In the genomic region with DNA sequence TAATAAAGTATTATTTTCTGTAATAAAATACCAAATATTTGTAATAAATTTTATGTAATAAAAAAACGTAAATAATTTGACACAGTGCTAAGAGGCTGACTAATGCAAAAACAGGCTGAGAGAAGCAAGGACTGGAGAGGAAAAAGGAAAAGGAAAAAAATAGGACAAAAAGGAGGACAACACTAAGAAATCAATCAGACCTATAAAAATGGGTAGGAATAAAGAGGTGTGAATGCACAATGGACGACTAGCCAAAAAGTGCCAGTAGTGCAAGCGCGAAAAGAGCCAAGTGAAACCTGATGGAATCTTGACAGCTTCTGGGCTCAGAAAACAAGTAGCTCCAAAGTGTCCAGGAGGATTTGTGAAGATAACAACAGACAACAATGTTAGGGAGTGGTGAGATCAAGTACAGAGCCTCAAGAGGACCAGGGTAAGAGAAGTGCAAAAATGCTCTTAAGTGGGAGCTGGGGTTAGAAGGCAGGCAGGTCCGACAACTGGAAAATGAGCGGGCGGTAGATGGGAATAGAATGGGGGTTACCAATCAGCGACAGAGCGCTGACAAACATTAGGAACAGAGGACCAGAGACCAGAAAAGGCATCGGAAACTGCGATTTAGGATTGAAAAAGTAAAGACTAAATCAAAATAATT, we compare ENCODE assay signal across 8 cellular contexts. TPM values are rescaled to one million over a fixed set of nuclear protein-coding genes. Genes with fewer than 3 reads are reported as not detected.
DNase-seq lines count a peak whose midpoint lies in the region; ATAC-seq and TF ChIP-seq lines count a peak whose summit lies in the region.

No MANE protein-coding gene starts in this region.

- H3K36me3 ChIP-seq in HCT116 (ENCODE audit: control insufficient read depth in 1 of 2, insufficient read depth in 2 of 2, low read length in 2 of 2) (no peaks in the 10 kb centered on the region), OCI-LY1 (ENCODE audit: insufficient read depth, low read length) (no peaks in the 10 kb centered on the region; the same call in 1 of the 2 replicates), esophagus (ENCODE audit: control insufficient read depth in 2 of 2, insufficient read depth in 2 of 2, low read length in 1 of 2) (no peaks in the 10 kb centered on the region)

- H3K4me2 ChIP-seq in HCT116 (ENCODE audit: low read length) (peak overlapping the region; percentile 82), OCI-LY1 (ENCODE audit: low read length) (peak overlapping the region; percentile 91)

- CTCF ChIA-PET in HCT116 (lab: Charles Lee) = no interaction called here

- intact Hi-C loops in HCT116 (cut with micrococcal nuclease) = loop anchor here (2.0 kb wide), 2 partner anchors 91 to 113 kb away; partner anchors contain the start of gene MRPS33

- TF ChIP-seq CTCF in HCT116 (IDR thresholded peaks at IDR 0.05 in 2 of 3, conservative IDR thresholded peaks at IDR 0.05 in 1 of 3; ENCODE audit: borderline replicate concordance in 1 of 3, insufficient read depth in 1 of 3, low read depth in 2 of 3, low read length in 2 of 3) = no peak
- no peak for TF ChIP-seq CTCF in OCI-LY1 (IDR thresholded peaks at IDR 0.05; ENCODE audit: low read length)
- TF ChIP-seq CTCF in type B pancreatic cell (conservative IDR thresholded peaks at IDR 0.05) = no peak

- H3K27ac Mint-ChIP-seq in naive thymus-derived CD8-positive, alpha-beta T cell = no peak overlapping the region
- no peak overlapping the region for H3K27ac Mint-ChIP-seq in type B pancreatic cell

- H2AFZ ChIP-seq in HCT116 (ENCODE audit: low read depth, low read length, poor library complexity, severe bottlenecking) (no peak overlapping the region), OCI-LY1 (ENCODE audit: low read length) (0 out of 2 replicates have a peak overlapping the region, but pooled peaks have one; percentile 1)

- H3K4me1 ChIP-seq in HCT116 (ENCODE audit: control insufficient read depth in 1 of 2, insufficient read depth in 2 of 2, low read length in 2 of 2) (peaks cover 0 to 14% of the 10 kb centered on the region in 2 experiments; a peak in 3 of 4 replicates), OCI-LY1 (ENCODE audit: insufficient read depth, low read length, severe bottlenecking) (peaks cover 36% of the 10 kb centered on the region), esophagus (ENCODE audit: control insufficient read depth in 2 of 2, insufficient read depth in 2 of 2, low read length in 1 of 2) (no peaks in the 10 kb centered on the region)

- peaks cover 10% of the 10 kb centered on the region; the same call in 1 of the 2 replicates for H3F3A ChIP-seq in OCI-LY1 (ENCODE audit: insufficient read depth, low read length)

- H3K9me3 ChIP-seq in HCT116 (ENCODE audit: control insufficient read depth in 1 of 2, insufficient read depth in 1 of 2, low read depth in 1 of 2, low read length in 2 of 2) (no peaks in the 10 kb centered on the region), OCI-LY1 (ENCODE audit: low read length) (no peaks in the 10 kb centered on the region; the same call in 1 of the 2 replicates), esophagus (ENCODE audit: control insufficient read depth in 2 of 2, insufficient read depth in 1 of 2, low read depth in 1 of 2, low read length in 1 of 2) (no peaks in the 10 kb centered on the region)

- peak overlapping the region; percentile 88 for H3K9ac ChIP-seq in HCT116 (ENCODE audit: low read length)
- H3K9ac ChIP-seq in OCI-LY1 (ENCODE audit: low read length) = peak overlapping the region; percentile 92

- H3K4me3 ChIP-seq in HCT116 (replicated peaks in 1 of 2; ENCODE audit: low read depth in 1 of 2, low read length in 2 of 2) = peak overlapping the region; percentile 88
- peak overlapping the region; percentile 91 for H3K4me3 ChIP-seq in OCI-LY1 (ENCODE audit: low read depth, low read length, poor library complexity, severe bottlenecking)
- H3K4me3 ChIP-seq in esophagus (ENCODE audit: low read depth in 1 of 2, low read length in 2 of 2) = peak overlapping the region; percentile 88 to 99

- no peak for TF ChIP-seq RAD21 in HCT116 (IDR thresholded peaks at IDR 0.05; ENCODE audit: low read depth)

- peaks cover 10 to 27% (median 25%) of the 10 kb centered on the region in 4 donors for H3K4me1 Mint-ChIP-seq in naive thymus-derived CD8-positive, alpha-beta T cell
- peaks cover 3% of the 10 kb centered on the region for H3K4me1 Mint-ChIP-seq in type B pancreatic cell (ENCODE audit: unreplicated experiment)

- peaks cover 0 to 1% (median 0%) of the 10 kb centered on the region in 3 donors for H3K36me3 Mint-ChIP-seq in naive thymus-derived CD8-positive, alpha-beta T cell
- no peaks in the 10 kb centered on the region for H3K36me3 Mint-ChIP-seq in type B pancreatic cell

- RAD21 ChIA-PET in HCT116 (lab: Charles Lee; ENCODE audit: low non-redundant PET in 1 of 2, low total read pairs in 2 of 2, uncharacterized antibody in 2 of 2, unreplicated experiment in 2 of 2) = no interaction called here

- DNase-seq in ELF-1 (ENCODE audit: low read depth, low spot score) = peak; percentile 34
- DNase-seq in HCT116 (ENCODE audit: low read depth, low spot score) = no peak
- DNase-seq in naive thymus-derived CD8-positive, alpha-beta T cell = peak in 1 of 10 donors; percentile 7
- DNase-seq in NCI-H2081 treated with DMSO at 0.1 percent for 48 hours (lab: John Stamatoyannopoulos, UW) = no peak
- no peak for DNase-seq in stimulated activated naive CD4-positive, alpha-beta T cell treated with Interleukin-2 at 50 U/mL for 16 hours (lab: John Stamatoyannopoulos, UW)
- DNase-seq in type B pancreatic cell (ENCODE audit: extremely low spot score, unreplicated experiment) = no peak

- peaks cover 0 to 10% (median 0%) of the 10 kb centered on the region in 9 donors for H3K9me3 Mint-ChIP-seq in naive thymus-derived CD8-positive, alpha-beta T cell
- H3K9me3 Mint-ChIP-seq in type B pancreatic cell = no peaks in the 10 kb centered on the region

- H3K9me2 ChIP-seq in HCT116 (ENCODE audit: insufficient read depth) (no peaks in the 10 kb centered on the region), OCI-LY1 (ENCODE audit: low read depth, low read length) (no peaks in the 10 kb centered on the region)

- H3K4me3 Mint-ChIP-seq in naive thymus-derived CD8-positive, alpha-beta T cell = no peak overlapping the region
- H3K4me3 Mint-ChIP-seq in type B pancreatic cell = no peak overlapping the region

- ATAC-seq in HCT116 = no peak; the same call in 1 of the 2 replicates
- ATAC-seq in naive thymus-derived CD8-positive, alpha-beta T cell = peak; percentile 0 to 2

- H3K27me3 ChIP-seq in HCT116 (ENCODE audit: insufficient read depth, low read length) (no peaks in the 10 kb centered on the region), OCI-LY1 (ENCODE audit: insufficient read depth, low read length) (no peaks in the 10 kb centered on the region), esophagus (ENCODE audit: control insufficient read depth in 1 of 2, insufficient read depth in 2 of 2, low read length in 2 of 2) (no peaks in the 10 kb centered on the region)

- 4 to 7% methylated on average over 11 of the region's 11 CpGs for WGBS in esophagus, 2 donors

- H4K20me1 ChIP-seq in HCT116 (ENCODE audit: insufficient read depth) (0 out of 2 replicates have a peak, but pooled peaks cover 3% of the 10 kb centered on the region), OCI-LY1 (ENCODE audit: insufficient read depth, low read length) (no peaks in the 10 kb centered on the region; the same call in 1 of the 2 replicates)

- H3K79me2 ChIP-seq in HCT116 (ENCODE audit: insufficient read depth, low read length) = peaks cover 58% of the 10 kb centered on the region
- H3K79me2 ChIP-seq in OCI-LY1 (ENCODE audit: insufficient read depth, low read length) = peaks cover 54% of the 10 kb centered on the region

- POLR2A ChIA-PET in HCT116 (lab: Charles Lee) = no interaction called here
- POLR2A ChIA-PET in naive thymus-derived CD8-positive, alpha-beta T cell (lab: Charles Lee) = interaction anchor here (1.2 to 2.8 kb wide), 6 partner anchors 10 to 251 kb away, joined by 3 to 19 read pairs (median 4); partner anchors contain the start of genes ADCK2 and MRPS33

- BruUV-seq in HCT116 (replicated peaks; lab: Mats Ljungman, UMichigan) = no TSS peak

- no peaks in the 10 kb centered on the region for H3K27me3 Mint-ChIP-seq in naive thymus-derived CD8-positive, alpha-beta T cell
- H3K27me3 Mint-ChIP-seq in type B pancreatic cell = peaks cover 3% of the 10 kb centered on the region

- H3K27ac ChIP-seq in HCT116 (ENCODE audit: low read depth, low read length) (peak overlapping the region; percentile 89; the same call in 1 of the 2 replicates), OCI-LY1 (ENCODE audit: low read depth, low read length, poor library complexity, severe bottlenecking) (peak overlapping the region; percentile 69), esophagus (ENCODE audit: low read depth in 2 of 2, low read length in 1 of 2) (peak overlapping the region; percentile 98 to 99)

- no peak for TF ChIP-seq POLR2A in HCT116 (IDR thresholded peaks at IDR 0.05; ENCODE audit: borderline replicate concordance, extremely low read depth, insufficient read depth, insufficient read length)

TF ChIP-seq in HCT116, 20 proteins besides CTCF, POLR2A, EP300 and RAD21 (continues in another document):
- TF ChIP-seq, protein P1, sequence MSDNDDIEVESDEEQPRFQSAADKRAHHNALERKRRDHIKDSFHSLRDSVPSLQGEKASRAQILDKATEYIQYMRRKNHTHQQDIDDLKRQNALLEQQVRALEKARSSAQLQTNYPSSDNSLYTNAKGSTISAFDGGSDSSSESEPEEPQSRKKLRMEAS (IDR thresholded peaks at IDR 0.05) = no peak
- no peak for TF ChIP-seq ZBTB33 (IDR thresholded peaks at IDR 0.05; ENCODE audit: extremely low read depth, insufficient replicate concordance, low read length)
- no peak for TF ChIP-seq JUND (IDR thresholded peaks at IDR 0.05)
- TF ChIP-seq SP1 (IDR thresholded peaks at IDR 0.05; ENCODE audit: low read depth) = no peak; the same call in 1 of the 2 replicates

RNA-seq across cellular contexts. Expression of gene BRAF, which starts 1.2 kb away (rescaled TPM):
- 29.7 TPM for total RNA-seq in HCT116 (2021; ENCODE audit: unreplicated experiment)
- 8.6 and 8.7 TPM in 2 replicates for polyA plus RNA-seq in HCT116 (2012)
- 1 to 10 TPM; 4.2 to 7.6 TPM for polyA plus RNA-seq in esophagus
- 10 to 100 TPM; 51.6 to 54.9 TPM for total RNA-seq in naive thymus-derived CD8-positive, alpha-beta T cell
- 10 to 100 TPM in 1 of 3 donors, 1 to 10 TPM in 2; 7.4 to 11.2 (median 8.9) TPM for polyA plus RNA-seq in naive thymus-derived CD8-positive, alpha-beta T cell
- 29.6 and 34.4 TPM in 2 replicates for total RNA-seq in type B pancreatic cell (ENCODE audit: low replicate concordance)
